ENCODE assay signal across 8 cellular contexts in genomic region chr19:58466089-58466759, GRCh38. TPM values are rescaled to one million over a fixed set of nuclear protein-coding genes. Genes with fewer than 3 reads are reported as not detected.
DNase-seq lines count a peak whose midpoint lies in the region; ATAC-seq, FAIRE-seq and TF ChIP-seq lines count a peak whose summit lies in the region.

No MANE protein-coding gene starts in this region.

- no peak for TF ChIP-seq CTCF in bronchial epithelial cell (IDR thresholded peaks at IDR 0.05; ENCODE audit: insufficient read depth, low read length, severe bottlenecking)

- peaks cover 12% of the 10 kb centered on the region for H3K4me1 ChIP-seq in mucosa of stomach (ENCODE audit: control insufficient read depth, insufficient read depth, low read length)

- ATAC-seq in GM19452 (IDR thresholded peaks at IDR 0.05; ENCODE audit: unreplicated experiment) (peak; percentile 31), HG03520 (IDR thresholded peaks at IDR 0.05; ENCODE audit: unreplicated experiment) (peak; percentile 8)

- H3K36me3 ChIP-seq in bronchial epithelial cell (ENCODE audit: control insufficient read depth, insufficient read depth, low read length) = peaks cover 5% of the 10 kb centered on the region
- no peaks in the 10 kb centered on the region for H3K36me3 ChIP-seq in mucosa of stomach (ENCODE audit: control insufficient read depth, insufficient read depth, low read length)

- H3K27me3 ChIP-seq in bronchial epithelial cell (ENCODE audit: control insufficient read depth, insufficient read depth, low read length) (no peaks in the 10 kb centered on the region), mucosa of stomach (ENCODE audit: control insufficient read depth, insufficient read depth, low read length) (no peaks in the 10 kb centered on the region)

- FAIRE-seq in bronchial epithelial cell (lab: Jason Lieb, UNC) = no peak

- H3K4me3 ChIP-seq in bronchial epithelial cell (ENCODE audit: low read depth, low read length) (peak overlapping the region; percentile 96), mucosa of stomach (ENCODE audit: low read length) (peak overlapping the region; percentile 74)

- DNase-seq in bronchial epithelial cell (ENCODE audit: low read depth) (no peak), NCI-H510A (lab: John Stamatoyannopoulos, UW) (no peak), NOMO-1 (lab: John Stamatoyannopoulos, UW; ENCODE audit: unreplicated experiment in 2 of 2) (no peak), SK-N-DZ (ENCODE audit: low spot score) (no peak)
- no peak for DNase-seq in stimulated activated CD4-positive, alpha-beta T cell treated with anti-CD3 and anti-CD28 coated beads, Interleukin-4, amount 100 ng/mL, for 24 hours

- H3K9me3 ChIP-seq in mucosa of stomach (ENCODE audit: control insufficient read depth, low read length) = no peaks in the 10 kb centered on the region

- peak overlapping the region; percentile 84 for H3K9ac ChIP-seq in mucosa of stomach (ENCODE audit: low read length)

RNA-seq across cellular contexts. Expression of gene ZNF324, which starts 0.7 kb away (rescaled TPM):
- total RNA-seq in bronchial epithelial cell = 9.7 and 10.5 TPM in 2 replicates
- 6.2 and 8.7 TPM in 2 replicates for polyA plus RNA-seq in SK-N-DZ (2014; cell fraction: cytosol; rRNA removed)
- polyA plus RNA-seq in SK-N-DZ (2014; cell fraction: nucleus; rRNA removed) = 6.7 and 8.0 TPM in 2 replicates

RNA-seq across cellular contexts. Expression of gene ZNF446, which starts 9.9 kb away (rescaled TPM):
- total RNA-seq in bronchial epithelial cell = 2.4 and 3.7 TPM in 2 replicates
- 8.7 and 11.0 TPM in 2 replicates for polyA plus RNA-seq in SK-N-DZ (2014; cell fraction: cytosol; rRNA removed)
- 15.4 and 21.0 TPM in 2 replicates for polyA plus RNA-seq in SK-N-DZ (2014; cell fraction: nucleus; rRNA removed)

RNA-seq across cellular contexts. Expression of gene ZNF324B, which starts 14.8 kb away (rescaled TPM):
- 8.8 and 10.8 TPM in 2 replicates for total RNA-seq in bronchial epithelial cell
- 3.3 and 3.5 TPM in 2 replicates for polyA plus RNA-seq in SK-N-DZ (2014; cell fraction: cytosol; rRNA removed)
- polyA plus RNA-seq in SK-N-DZ (2014; cell fraction: nucleus; rRNA removed) = 3.5 and 4.3 TPM in 2 replicates

RNA-seq across cellular contexts. Expression of gene ZNF132, which starts 26.3 kb away (rescaled TPM):
- total RNA-seq in bronchial epithelial cell = 5.5 and 5.8 TPM in 2 replicates
- 1.4 and 2.2 TPM in 2 replicates for polyA plus RNA-seq in SK-N-DZ (2014; cell fraction: cytosol; rRNA removed)
- polyA plus RNA-seq in SK-N-DZ (2014; cell fraction: nucleus; rRNA removed) = 1.2 and 1.3 TPM in 2 replicates

RNA-seq across cellular contexts. Expression of gene SLC27A5, which starts 45.6 kb away (rescaled TPM):
- total RNA-seq in bronchial epithelial cell = 11.1 and 28.8 TPM in 2 replicates
- 11.3 and 16.1 TPM in 2 replicates for polyA plus RNA-seq in SK-N-DZ (2014; cell fraction: cytosol; rRNA removed)
- polyA plus RNA-seq in SK-N-DZ (2014; cell fraction: nucleus; rRNA removed) = 5.9 and 7.5 TPM in 2 replicates
